Comparison of ENCODE assay signal across 28 cellular contexts in the genomic region with DNA sequence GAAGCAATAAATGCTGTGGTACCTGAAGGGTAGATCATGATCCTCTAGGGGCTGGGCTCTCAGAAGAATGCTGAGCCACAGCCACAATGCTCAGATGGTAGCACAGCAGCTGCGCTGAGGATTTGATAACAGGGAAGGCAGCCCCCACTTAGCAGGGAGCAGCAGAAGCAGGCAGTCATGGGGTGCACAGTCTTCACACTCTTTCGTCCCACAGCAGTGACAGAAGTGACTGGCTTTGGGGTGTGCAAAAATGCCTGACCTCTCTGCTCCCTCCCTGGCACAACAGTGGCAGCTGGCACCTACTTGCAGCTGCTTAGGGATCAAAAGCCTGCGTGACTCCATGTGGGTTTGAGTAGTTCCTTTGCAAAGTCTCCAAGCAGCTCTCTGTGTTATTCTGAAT.
"Had no signal": no experiment of that assay in that cellular context is flagged by ENCODE, and none has a peak within 500 bp of the region (broad histone marks: within the 10 kb centered on the region; RNA-seq: fewer than 3 reads in every experiment).

No MANE protein-coding gene starts in this region.

- DNase-seq: activated CD4-positive, alpha-beta memory T cell treated with anti-CD3 and anti-CD28 coated beads for 36 hours; activated CD4-positive, alpha-beta T cell treated with anti-CD3 and anti-CD28 coated beads for 36 hours; activated CD4-positive, alpha-beta T cell treated with anti-CD3 and anti-CD28 coated beads, Interleukin-2, amount 10 ng/mL, durations not matched to agents 24 days and 14 days; activated CD4-positive, CD25-positive, alpha-beta regulatory T cell; activated CD4-positive, CD25-positive, alpha-beta regulatory T cell treated with anti-CD3 and anti-CD28 coated beads, Interleukin-2, amount 50 U/mL, for 72 hours; activated CD8-positive, alpha-beta memory T cell treated with anti-CD3 and anti-CD28 coated beads, Interleukin-2, amount 10 ng/mL, durations not matched to agents 7 days and 5 days; activated CD8-positive, alpha-beta memory T cell treated with anti-CD3 and anti-CD28 coated beads, Interleukin-2, amount 50 U/mL, for 4 hours; activated CD8-positive, alpha-beta T cell treated with anti-CD3 and anti-CD28 coated beads, Interleukin-2, amount 10 ng/mL, durations not matched to agents 7 days and 5 days; activated effector memory CD4-positive, alpha-beta T cell treated with anti-CD3 and anti-CD28 coated beads, Interleukin-2, amount 50 U/mL, for 16 hours; activated naive CD4-positive, alpha-beta T cell treated with anti-CD3 and anti-CD28 coated beads for 36 hours; activated naive CD8-positive, alpha-beta T cell treated with anti-CD3 and anti-CD28 coated beads for 36 hours; activated naive CD8-positive, alpha-beta T cell treated with anti-CD3 and anti-CD28 coated beads, Interleukin-2, amount 50 U/mL, for 24 hours; activated T-cell treated with anti-CD3 and anti-CD28 coated beads, Interleukin-2, amount 50 U/mL, for 1 hour; activated T-cell treated with anti-CD3 and anti-CD28 coated beads, Interleukin-2, amount 50 U/mL, for 48 hours; adrenal gland; amygdala; central memory CD4-positive, alpha-beta T cell; cerebellar nuclear complex; colonic mucosa; effector CD8-positive, alpha-beta T cell; T-helper 1 cell; T-helper 17 cell; T1000 had no signal

- H3K4me1 ChIP-seq: adrenal gland, ascending aorta, breast epithelium, colonic mucosa had no signal

- H3K36me3 ChIP-seq: adrenal gland, ascending aorta, cardiac muscle cell, colonic mucosa had no signal

- H3K9me3 ChIP-seq: colonic mucosa had no signal

- FAIRE-seq: frontal cortex had no signal

- H3K27me3 ChIP-seq: adrenal gland, ascending aorta, breast epithelium, cardiac muscle cell, colonic mucosa had no signal

- ATAC-seq: activated CD4-positive, alpha-beta T cell treated with anti-CD3 and anti-CD28 coated beads for 36 hours; activated CD8-positive, alpha-beta memory T cell treated with anti-CD3 and anti-CD28 coated beads, Interleukin-2, amount 10 ng/mL, durations not matched to agents 7 days and 5 days; activated CD8-positive, alpha-beta T cell treated with anti-CD3 and anti-CD28 coated beads, Interleukin-2, amount 10 ng/mL, durations not matched to agents 7 days and 5 days; activated naive CD8-positive, alpha-beta T cell treated with anti-CD3 and anti-CD28 coated beads, Interleukin-2, amount 50 U/mL, for 24 hours; esophagus mucosa; T-helper 17 cell had no signal

- H3K27ac ChIP-seq: adrenal gland, ascending aorta, breast epithelium, cardiac muscle cell, colonic mucosa had no signal

- H3K4me3 ChIP-seq: adrenal gland, ascending aorta, breast epithelium, cardiac muscle cell, colonic mucosa had no signal
